Comparison of ENCODE assay signal across 8 cellular contexts in the genomic region with DNA sequence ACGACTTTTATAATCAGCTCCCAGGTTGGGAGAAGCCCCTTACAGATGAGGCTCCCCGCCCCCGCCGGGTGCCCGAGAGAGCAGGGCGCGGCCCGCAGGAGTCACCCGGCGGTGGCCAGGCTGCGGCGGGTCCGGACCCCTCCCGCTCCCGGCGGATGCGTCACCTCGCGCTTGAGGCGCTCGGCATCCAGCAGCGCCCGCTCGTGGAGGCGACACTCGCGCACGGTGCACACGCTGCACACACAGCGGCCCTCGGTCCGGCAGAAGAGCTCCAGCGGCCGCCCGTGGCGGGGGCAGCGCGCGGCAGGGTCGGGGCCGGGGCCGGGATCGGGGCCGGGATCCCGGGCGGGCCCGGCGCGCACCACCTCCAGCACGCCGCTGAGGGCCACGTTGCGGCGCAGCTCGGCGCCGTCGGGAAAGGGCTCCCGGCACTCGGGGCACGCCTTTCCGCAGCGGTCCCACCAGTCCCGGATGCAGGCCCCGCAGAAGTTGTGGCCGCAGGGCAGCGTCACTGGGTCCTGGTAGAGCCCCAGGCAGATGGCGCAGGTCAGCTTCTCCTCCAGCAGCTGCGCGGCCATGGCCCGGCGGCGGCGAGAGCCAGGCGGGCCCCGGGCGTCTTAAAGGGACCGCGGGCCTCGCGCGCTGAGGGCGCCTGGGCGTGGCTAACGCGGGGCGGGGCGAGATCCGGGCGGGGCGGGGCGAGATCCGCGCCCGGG. TPM values are rescaled to one million over a fixed set of nuclear protein-coding genes. Genes with fewer than 3 reads are reported as not detected.
DNase-seq lines count a peak whose midpoint lies in the region; ATAC-seq and TF ChIP-seq lines count a peak whose summit lies in the region.

A gene with protein sequence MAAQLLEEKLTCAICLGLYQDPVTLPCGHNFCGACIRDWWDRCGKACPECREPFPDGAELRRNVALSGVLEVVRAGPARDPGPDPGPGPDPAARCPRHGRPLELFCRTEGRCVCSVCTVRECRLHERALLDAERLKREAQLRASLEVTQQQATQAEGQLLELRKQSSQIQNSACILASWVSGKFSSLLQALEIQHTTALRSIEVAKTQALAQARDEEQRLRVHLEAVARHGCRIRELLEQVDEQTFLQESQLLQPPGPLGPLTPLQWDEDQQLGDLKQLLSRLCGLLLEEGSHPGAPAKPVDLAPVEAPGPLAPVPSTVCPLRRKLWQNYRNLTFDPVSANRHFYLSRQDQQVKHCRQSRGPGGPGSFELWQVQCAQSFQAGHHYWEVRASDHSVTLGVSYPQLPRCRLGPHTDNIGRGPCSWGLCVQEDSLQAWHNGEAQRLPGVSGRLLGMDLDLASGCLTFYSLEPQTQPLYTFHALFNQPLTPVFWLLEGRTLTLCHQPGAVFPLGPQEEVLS (minus strand): TSS at position 592 of the 716 bp plus-strand sequence. CDS start 14 bp downstream, at position 578.

- no CpG with 5 or more reads among the region's 95 CpGs for WGBS in gastroesophageal sphincter (ENCODE audit: low coverage in 1 of 2), 2 donors
- 0% methylated on average over 6 of the region's 95 CpGs for WGBS in suprapubic skin

- TF ChIP-seq POLR2A in gastroesophageal sphincter (IDR thresholded peaks at IDR 0.05) (peak; percentile 79 to 82), suprapubic skin (IDR thresholded peaks at IDR 0.05) (peak in 1 of 2 donors; percentile 17)

- H3K4me1 ChIP-seq in SJSA1 (replicated peaks): peaks cover 23% of the 10 kb centered on the region
- H3K4me1 ChIP-seq in gastroesophageal sphincter: peaks cover 0 to 58% (median 23%) of the 10 kb centered on the region in 3 donors
- peaks cover 43% of the 10 kb centered on the region for H3K4me1 ChIP-seq in suprapubic skin

- no peaks in the 10 kb centered on the region for H3K27me3 ChIP-seq in SJSA1 (replicated peaks)
- H3K27me3 ChIP-seq in gastroesophageal sphincter: no peaks in the 10 kb centered on the region
- no peaks in the 10 kb centered on the region for H3K27me3 ChIP-seq in suprapubic skin

- H3K27ac ChIP-seq in SJSA1: peak within 1 kb of the TSS; percentile 67
- H3K27ac ChIP-seq in gastroesophageal sphincter: peak within 1 kb of the TSS; percentile 78 to 96 (median 95)
- peak within 1 kb of the TSS; percentile 88 for H3K27ac ChIP-seq in suprapubic skin

- ATAC-seq in GM21367 (IDR thresholded peaks at IDR 0.05; ENCODE audit: unreplicated experiment): peak; percentile 40
- peak; percentile 91 for ATAC-seq in gastroesophageal sphincter

- TF ChIP-seq EP300 in gastroesophageal sphincter (IDR thresholded peaks at IDR 0.05): no peak
- TF ChIP-seq EP300 in suprapubic skin (IDR thresholded peaks at IDR 0.05): no peak

- H3K9me3 ChIP-seq in SJSA1 (replicated peaks) (0 out of 2 replicates have a peak, but pooled peaks cover 3% of the 10 kb centered on the region), gastroesophageal sphincter (no peaks in the 10 kb centered on the region), suprapubic skin (no peaks in the 10 kb centered on the region)

- H3K36me3 ChIP-seq in SJSA1 (peaks cover 63% of the 10 kb centered on the region), gastroesophageal sphincter (peaks cover 0 to 54% of the 10 kb centered on the region in 2 donors), suprapubic skin (peaks cover 48% of the 10 kb centered on the region)

- DNase-seq in D341Med (ENCODE audit: low spot score) (peak; percentile 99), HuH-7.5 (ENCODE audit: low spot score) (peak; percentile 75), SJSA1 (ENCODE audit: low read depth in 1 of 2, low spot score in 2 of 2) (peak; percentile 87 to 92), nucleus accumbens (lab: John Stamatoyannopoulos, UW) (peak in 54 of 56 donors; percentile 28 to 89 (median 73)), suprapubic skin (ENCODE audit: low spot score in 2 of 2) (peak; percentile 93)
- DNase-seq in activated naive CD4-positive, alpha-beta T cell (lab: John Stamatoyannopoulos, UW): peak; percentile 53 to 70 (median 57)

- TF ChIP-seq CTCF in gastroesophageal sphincter (IDR thresholded peaks at IDR 0.05): peak in 3 of 4 experiments; percentile 47 to 73 (median 51)
- TF ChIP-seq CTCF in suprapubic skin (IDR thresholded peaks at IDR 0.05): peak; percentile 13 to 49

- H3K4me3 ChIP-seq in SJSA1: peak within 1 kb of the TSS; percentile 90
- peak within 1 kb of the TSS; percentile 50 to 82 for H3K4me3 ChIP-seq in gastroesophageal sphincter
- peak within 1 kb of the TSS; percentile 58 for H3K4me3 ChIP-seq in suprapubic skin

RNA-seq across cellular contexts. Expression of the gene that starts here (rescaled TPM):
- total RNA-seq in SJSA1 (2014; rRNA removed; shearing (Covaris generic)): 11.9 and 17.6 TPM in 2 replicates
- total RNA-seq in gastroesophageal sphincter (10 to 100 TPM; 18.7 to 34.4 (median 31.2) TPM), suprapubic skin (10 to 100 TPM; 22.5 to 44.6 (median 32.1) TPM)

Comparison
In these comparisons a context has a peak if more than half of its experiments do, and no peak if none do; other contexts are left out.
1. Peak in every context shown above with its lines: DNase-seq, ATAC-seq, H3K4me3 ChIP-seq and H3K27ac ChIP-seq.